ENCODE assay signal across 17 cellular contexts in the genomic region with DNA sequence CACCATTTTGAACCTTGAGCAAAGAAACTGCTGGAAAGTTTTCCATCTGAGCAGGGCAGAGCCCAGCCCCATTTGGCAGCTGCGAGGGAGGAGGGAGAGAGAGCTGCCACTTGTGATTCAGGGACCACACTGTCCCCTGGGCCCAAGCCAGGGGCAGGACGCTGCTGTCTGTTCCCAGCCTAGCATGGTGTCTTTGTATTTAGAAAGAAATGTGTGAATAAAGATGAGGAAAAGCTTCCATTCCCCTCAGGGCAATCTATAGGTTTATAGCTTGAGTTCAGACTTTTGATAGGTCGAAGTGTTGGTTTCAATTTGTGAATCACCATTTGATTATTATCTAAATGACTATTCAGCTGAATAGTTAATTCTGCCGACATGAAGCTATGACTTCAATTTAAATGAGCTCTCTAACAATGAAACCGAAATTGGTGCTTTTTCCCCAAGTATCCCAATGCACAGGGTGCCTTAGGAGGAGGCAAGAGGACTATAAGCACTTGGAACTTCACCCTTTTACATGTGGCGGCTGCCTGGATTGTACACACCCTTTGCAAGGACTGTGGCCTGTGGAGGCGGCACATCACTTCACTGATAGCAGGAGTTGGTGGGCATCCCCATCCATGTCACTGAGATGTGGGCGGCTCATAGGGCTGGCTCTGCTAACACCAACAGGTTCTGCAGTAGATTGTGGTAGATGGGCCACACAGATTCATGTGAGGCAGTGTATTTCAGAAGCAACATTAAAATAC.
DNase-seq lines count a peak whose midpoint lies in the region; ATAC-seq and TF ChIP-seq lines count a peak whose summit lies in the region.
"Had no signal": no experiment of that assay in that cellular context is flagged by ENCODE, and none has a peak within 500 bp of the region (broad histone marks: within the 10 kb centered on the region; RNA-seq: fewer than 3 reads in every experiment).

No MANE protein-coding gene starts in this region.

- no peak for ATAC-seq in heart left ventricle
- ATAC-seq: mucosa of descending colon, T-helper 17 cell had no signal

- H3K9ac ChIP-seq in neuronal stem cell (ENCODE audit: low read depth, low read length, poor library complexity) = no peak overlapping the region
- H3K9ac ChIP-seq: KMS-11, parathyroid adenoma had no signal

- H3K36me3 ChIP-seq in left ventricle myocardium inferior (no peaks in the 10 kb centered on the region), heart left ventricle (no peaks in the 10 kb centered on the region), neuronal stem cell (replicated peaks in 1 of 2; ENCODE audit: control insufficient read depth in 2 of 2, insufficient read depth in 2 of 2, low read length in 2 of 2) (no peaks in the 10 kb centered on the region)
- H3K36me3 ChIP-seq: cardiac muscle cell had no signal

- peak overlapping the region in 4 of 5 experiments; percentile 49 to 76 (median 72) for H3K27ac Mint-ChIP-seq in brain
- H3K27ac Mint-ChIP-seq: T-helper 17 cell had no signal

- peaks cover 55% of the 10 kb centered on the region for H3K4me1 Mint-ChIP-seq in brain

- H3K14ac ChIP-seq in neuronal stem cell (ENCODE audit: low read length) = no peak overlapping the region

- no peak overlapping the region for H3K4me2 ChIP-seq in neuronal stem cell (ENCODE audit: insufficient read depth, low read length, poor library complexity, severe bottlenecking)
- H3K4me2 ChIP-seq: KMS-11 had no signal

- H4K91ac ChIP-seq in neuronal stem cell (ENCODE audit: low read depth, low read length, poor library complexity) = no peak overlapping the region

- H3K9me3 Mint-ChIP-seq in brain = no peaks in the 10 kb centered on the region

- H3K79me1 ChIP-seq in neuronal stem cell (ENCODE audit: low read depth, low read length) = no peaks in the 10 kb centered on the region

- H3K4me3 ChIP-seq in left ventricle myocardium inferior = no peak overlapping the region
- no peak overlapping the region for H3K4me3 ChIP-seq in heart left ventricle
- no peak overlapping the region for H3K4me3 ChIP-seq in neuronal stem cell (ENCODE audit: low read length in 2 of 2)
- H3K4me3 ChIP-seq: cardiac muscle cell, mucosa of descending colon had no signal

- H3K18ac ChIP-seq in neuronal stem cell (ENCODE audit: low read length) = peak overlapping the region; percentile 29

- H3K4ac ChIP-seq in neuronal stem cell (ENCODE audit: low read length) = no peak overlapping the region

- TF ChIP-seq POLR2A in heart left ventricle (IDR thresholded peaks at IDR 0.05) = no peak

- no peaks in the 10 kb centered on the region for H3K9me3 ChIP-seq in left ventricle myocardium inferior (replicated peaks)
- no peaks in the 10 kb centered on the region for H3K9me3 ChIP-seq in heart left ventricle
- H3K9me3 ChIP-seq in neuronal stem cell (replicated peaks in 1 of 2; ENCODE audit: control insufficient read depth in 2 of 2, insufficient read depth in 1 of 2, low read depth in 1 of 2, low read length in 2 of 2) = no peaks in the 10 kb centered on the region
- H3K9me3 ChIP-seq: mucosa of descending colon had no signal

- no peak overlapping the region for H4K8ac ChIP-seq in neuronal stem cell (ENCODE audit: low read depth, low read length)

- H2BK120ac ChIP-seq in neuronal stem cell (ENCODE audit: low read depth, low read length) = no peak overlapping the region

- no peaks in the 10 kb centered on the region for H3K4me1 ChIP-seq in left ventricle myocardium inferior
- H3K4me1 ChIP-seq in heart left ventricle = peaks cover 0 to 5% (median 0%) of the 10 kb centered on the region in 12 donors
- peaks cover 7 to 12% of the 10 kb centered on the region in 2 donors for H3K4me1 ChIP-seq in neuronal stem cell (ENCODE audit: control insufficient read depth in 2 of 2, insufficient read depth in 1 of 2, low read depth in 1 of 2, low read length in 2 of 2)
- H3K4me1 ChIP-seq: parathyroid adenoma had no signal

- H3K27me3 Mint-ChIP-seq in brain = peaks cover 3% of the 10 kb centered on the region
- H3K27me3 Mint-ChIP-seq: T-helper 17 cell had no signal

- no peak overlapping the region for H2BK5ac ChIP-seq in neuronal stem cell (ENCODE audit: low read length)

- peak overlapping the region in 1 of 5 experiments; percentile 39 for H3K4me3 Mint-ChIP-seq in brain
- H3K4me3 Mint-ChIP-seq: T-helper 17 cell had no signal

- peaks cover 16% of the 10 kb centered on the region for H3K36me3 Mint-ChIP-seq in brain

- H3K27me3 ChIP-seq in left ventricle myocardium inferior (ENCODE audit: low read depth) = no peaks in the 10 kb centered on the region
- H3K27me3 ChIP-seq in heart left ventricle = peaks cover 0 to 8% (median 0%) of the 10 kb centered on the region in 9 donors
- H3K27me3 ChIP-seq in neuronal stem cell (ENCODE audit: control insufficient read depth in 3 of 3, insufficient read depth in 3 of 3, low read depth in 1 of 3, low read length in 3 of 3) = no peaks in the 10 kb centered on the region
- H3K27me3 ChIP-seq: cardiac muscle cell had no signal

- 72 to 85% (median 78%) methylated on average over 7 to 8 of the region's 8 CpGs for WGBS in heart left ventricle, 4 donors
- no CpG with 5 or more reads among the region's 8 CpGs for WGBS in neuronal stem cell (ENCODE audit: extremely low coverage in 2 of 2, insufficient read length in 2 of 2, insufficient replicate concordance in 1 of 2), 2 donors

- no peak overlapping the region for H2BK15ac ChIP-seq in neuronal stem cell (ENCODE audit: low read length)

- no peak overlapping the region for H2AK5ac ChIP-seq in neuronal stem cell (ENCODE audit: low read depth, low read length)

- H2BK12ac ChIP-seq in neuronal stem cell (ENCODE audit: low read length) = no peak overlapping the region

- H3K23ac ChIP-seq in neuronal stem cell (ENCODE audit: low read depth, low read length, poor library complexity) = no peak overlapping the region

- H3K27ac ChIP-seq in left ventricle myocardium inferior (replicated peaks) (no peak overlapping the region), heart left ventricle (no peak overlapping the region), neuronal stem cell (replicated peaks; ENCODE audit: low read length) (no peak overlapping the region), temporal lobe (ENCODE audit: low read depth, low read length) (peak overlapping the region; percentile 83)
- H3K27ac ChIP-seq: C4-2B, cardiac muscle cell, KMS-11, parathyroid adenoma had no signal

- intact Hi-C loops in left ventricle myocardium inferior (cut with micrococcal nuclease) = no loop called here
- intact Hi-C loops in heart left ventricle (cut with DNase I) = no loop called here

- DNase-seq in left ventricle myocardium inferior (peak; percentile 22), heart left ventricle (no peak), neuronal stem cell (ENCODE audit: low spot score) (no peak), COLO829 (ENCODE audit: low spot score) (no peak), glomerular visceral epithelial cell (ENCODE audit: extremely low spot score) (no peak)
- DNase-seq: activated CD4-positive, CD25-positive, alpha-beta regulatory T cell treated with anti-CD3 and anti-CD28 coated beads, Interleukin-2, amount 50 U/mL, for 72 hours; DMS53; foreskin melanocyte; mucosa of descending colon; NK-92 treated with Interleukin-12 subunit alpha and Interleukin-12 subunit beta, amount 100 ng/mL, for 24 hours; T-helper 17 cell had no signal

- TF ChIP-seq CTCF in left ventricle myocardium inferior (IDR thresholded peaks at IDR 0.05; ENCODE audit: borderline replicate concordance) (no peak), heart left ventricle (IDR thresholded peaks at IDR 0.05) (no peak), brain (conservative IDR thresholded peaks at IDR 0.05) (no peak)

- H2AFZ ChIP-seq in neuronal stem cell (ENCODE audit: low read length) = no peak overlapping the region
- H2AFZ ChIP-seq: parathyroid adenoma had no signal
